ENCODE assay signal across 1 cellular context in genomic region chr9:128096614-128097013, GRCh38.
TF ChIP-seq lines count a peak whose summit lies in the region.

No MANE protein-coding gene starts in this region.

TF ChIP-seq in IMR-90, 13 proteins besides CTCF, POLR2A, EP300 and RAD21 (continued from another document):
- TF ChIP-seq, protein P1, sequence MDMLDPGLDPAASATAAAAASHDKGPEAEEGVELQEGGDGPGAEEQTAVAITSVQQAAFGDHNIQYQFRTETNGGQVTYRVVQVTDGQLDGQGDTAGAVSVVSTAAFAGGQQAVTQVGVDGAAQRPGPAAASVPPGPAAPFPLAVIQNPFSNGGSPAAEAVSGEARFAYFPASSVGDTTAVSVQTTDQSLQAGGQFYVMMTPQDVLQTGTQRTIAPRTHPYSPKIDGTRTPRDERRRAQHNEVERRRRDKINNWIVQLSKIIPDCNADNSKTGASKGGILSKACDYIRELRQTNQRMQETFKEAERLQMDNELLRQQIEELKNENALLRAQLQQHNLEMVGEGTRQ (IDR thresholded peaks at IDR 0.05; ENCODE audit: low read depth, low read length): no peak
- TF ChIP-seq BHLHE40 (IDR thresholded peaks at IDR 0.05; ENCODE audit: low read depth, low read length): no peak
- TF ChIP-seq NFE2L2 (IDR thresholded peaks at IDR 0.05; ENCODE audit: low read depth, low read length): no peak
